ENCODE assay signal across 26 cellular contexts in genomic region chr5:171682801-171683200, GRCh38.
DNase-seq lines count a peak whose midpoint lies in the region; ATAC-seq, FAIRE-seq and TF ChIP-seq lines count a peak whose summit lies in the region.
"Had no signal": no experiment of that assay in that cellular context is flagged by ENCODE, and none has a peak within 500 bp of the region (broad histone marks: within the 10 kb centered on the region; RNA-seq: fewer than 3 reads in every experiment).

No MANE protein-coding gene starts in this region.

- H3K27ac ChIP-seq in HepG2 (ENCODE audit: extremely low read length, insufficient read depth, low read length) = no peak overlapping the region
- no peak overlapping the region for H3K27ac ChIP-seq in upper lobe of left lung
- H3K27ac ChIP-seq: A549; BLaER1 treated with 17β-estradiol and CSF1 and Interleukin-3, amounts not matched to agents 10 nM and 100 nM had no signal

- peaks cover 19% of the 10 kb centered on the region for H3K27me3 Mint-ChIP-seq in dendritic cell treated with granulocyte-macrophage colony-stimulating factor and Interleukin-4, amounts not matched to agents 40 ng/mL and 50 ng/mL, for 4 days

- BruUV-seq in HepG2 (replicated peaks; lab: Mats Ljungman, UMichigan) = no TSS peak

- FAIRE-seq in HepG2 (lab: Jason Lieb, UNC) = no peak
- FAIRE-seq: A549, D721Med, GM12878, GM19239, H54 had no signal

- no peak for TF ChIP-seq POLR2A in HepG2 (IDR thresholded peaks at IDR 0.05; ENCODE audit: insufficient read depth in 1 of 2, low read depth in 2 of 2, low read length in 2 of 2)
- TF ChIP-seq POLR2A in upper lobe of left lung (IDR thresholded peaks at IDR 0.05) = no peak

- in situ Hi-C loops in HepG2 (cut with HindIII; ENCODE audit: extremely low pct_ligation_motif_present, low pct_unique_long_range_greater_than_20kb) = no loop called here

- H3K36me3 Mint-ChIP-seq in dendritic cell treated with granulocyte-macrophage colony-stimulating factor and Interleukin-4, amounts not matched to agents 40 ng/mL and 50 ng/mL, for 4 days (ENCODE audit: low read depth) = no peaks in the 10 kb centered on the region
- H3K36me3 Mint-ChIP-seq: CD14-positive monocyte had no signal

- no peaks in the 10 kb centered on the region for H3K9me3 Mint-ChIP-seq in dendritic cell treated with granulocyte-macrophage colony-stimulating factor and Interleukin-4, amounts not matched to agents 40 ng/mL and 50 ng/mL, for 4 days
- H3K9me3 Mint-ChIP-seq: CD14-positive monocyte; CD4-positive, alpha-beta T cell had no signal

- CTCF ChIA-PET in HepG2 (lab: Yijun Ruan, JAX; ENCODE audit: low intra/inter-chr PET ratio, low total read pairs) = no interaction called here

- ATAC-seq in left ventricle myocardium superior (peak; percentile 33), left cardiac atrium (no peak), HepG2 (peak; percentile 50; the same call in 2 of the 3 replicates), upper lobe of left lung (ENCODE audit: low FRiP score in 2 of 2) (peak; percentile 17 to 25), GM21447 (IDR thresholded peaks at IDR 0.05; ENCODE audit: unreplicated experiment) (no peak)
- ATAC-seq: GM12878 had no signal

- H3K4me3 ChIP-seq in HepG2 (replicated peaks in 1 of 3; ENCODE audit: insufficient read depth in 1 of 3, low read depth in 2 of 3, low read length in 3 of 3) = no peak overlapping the region
- no peak overlapping the region for H3K4me3 ChIP-seq in upper lobe of left lung
- H3K4me3 ChIP-seq: A549; BLaER1 treated with 17β-estradiol and CSF1 and Interleukin-3, amounts not matched to agents 10 nM and 100 nM; GM12878; HAP-1 had no signal

- no peak for TF ChIP-seq RAD21 in HepG2 (CRISPR knock-in tag; IDR thresholded peaks at IDR 0.05)

- H3K79me2 ChIP-seq in HepG2 (ENCODE audit: insufficient read depth, low read length) = no peaks in the 10 kb centered on the region

- no peak for TF ChIP-seq CTCF in HepG2 (CRISPR knock-in tag; IDR thresholded peaks at IDR 0.05)
- no peak for TF ChIP-seq CTCF in upper lobe of left lung (IDR thresholded peaks at IDR 0.05)

- H3K4me1 ChIP-seq in HepG2 (ENCODE audit: insufficient read depth, low read length) (peaks cover 8% of the 10 kb centered on the region), upper lobe of left lung (no peaks in the 10 kb centered on the region)
- H3K4me1 ChIP-seq: A549, BE2C, HAP-1 had no signal

- 2% methylated on average over 8 of the region's 9 CpGs for WGBS in HepG2 (ENCODE audit: low lambda C conversion rate)
- WGBS in upper lobe of left lung, 2 donors = 87 to 92% methylated on average over 6 to 9 of the region's 9 CpGs

- H3K36me3 ChIP-seq in HepG2 (replicated peaks in 1 of 2; ENCODE audit: control insufficient read depth in 1 of 2, insufficient read depth in 2 of 2, low read length in 2 of 2) (no peaks in the 10 kb centered on the region), upper lobe of left lung (no peaks in the 10 kb centered on the region)
- H3K36me3 ChIP-seq: BE2C; BLaER1 treated with 17β-estradiol and CSF1 and Interleukin-3, amounts not matched to agents 10 nM and 100 nM; HAP-1 had no signal

- H3K4me1 Mint-ChIP-seq in dendritic cell treated with granulocyte-macrophage colony-stimulating factor and Interleukin-4, amounts not matched to agents 40 ng/mL and 50 ng/mL, for 4 days (ENCODE audit: low read depth) = peaks cover 32% of the 10 kb centered on the region
- H3K4me1 Mint-ChIP-seq: CD8-positive, alpha-beta memory T cell had no signal

- intact Hi-C loops in left ventricle myocardium superior (cut with micrococcal nuclease) = no loop called here
- intact Hi-C loops in left cardiac atrium (cut with DNase I) = no loop called here
- intact Hi-C loops in dendritic cell treated with granulocyte-macrophage colony-stimulating factor and Interleukin-4, amounts not matched to agents 40 ng/mL and 50 ng/mL, for 4 days (cut with micrococcal nuclease) = no loop called here
- intact Hi-C loops in HepG2 (cut with micrococcal nuclease; ENCODE audit: unreplicated experiment) = no loop called here

- POLR2A ChIA-PET in HepG2 (lab: Yijun Ruan, JAX) = no interaction called here

- H3K9me3 ChIP-seq in HepG2 (ENCODE audit: low read length) (no peaks in the 10 kb centered on the region), upper lobe of left lung (no peaks in the 10 kb centered on the region)
- H3K9me3 ChIP-seq: A549; BE2C; BLaER1 treated with 17β-estradiol and CSF1 and Interleukin-3, amounts not matched to agents 10 nM and 100 nM; HAP-1 had no signal

- peak overlapping the region; percentile 78 for H3K27ac Mint-ChIP-seq in dendritic cell treated with granulocyte-macrophage colony-stimulating factor and Interleukin-4, amounts not matched to agents 40 ng/mL and 50 ng/mL, for 4 days
- H3K27ac Mint-ChIP-seq: CD4-positive, alpha-beta T cell; CD8-positive, alpha-beta memory T cell had no signal

- H3K9ac ChIP-seq in HepG2 (ENCODE audit: insufficient read depth, low read depth, low read length) = no peak overlapping the region
- H3K9ac ChIP-seq: BLaER1 treated with 17β-estradiol and CSF1 and Interleukin-3, amounts not matched to agents 10 nM and 100 nM had no signal

- H3K27me3 ChIP-seq in HepG2 (ENCODE audit: control insufficient read depth in 1 of 2, insufficient read depth in 2 of 2, low read length in 2 of 2) (peaks cover 0 to 45% of the 10 kb centered on the region in 2 experiments; a peak in 3 of 5 replicates), upper lobe of left lung (no peaks in the 10 kb centered on the region)
- H3K27me3 ChIP-seq: BE2C; BLaER1 treated with 17β-estradiol and CSF1 and Interleukin-3, amounts not matched to agents 10 nM and 100 nM had no signal

- no peak for TF ChIP-seq EP300 in HepG2 (IDR thresholded peaks at IDR 0.05; ENCODE audit: low read depth in 2 of 2, low read length in 2 of 2)
- no peak for TF ChIP-seq EP300 in HepG2 (CRISPR knock-in tag; IDR thresholded peaks at IDR 0.05; ENCODE audit: borderline replicate concordance)
- no peak for TF ChIP-seq EP300 in upper lobe of left lung (IDR thresholded peaks at IDR 0.05)

- no peak overlapping the region for H2AFZ ChIP-seq in HepG2 (ENCODE audit: low read length)

- no peak overlapping the region for H3K4me3 Mint-ChIP-seq in dendritic cell treated with granulocyte-macrophage colony-stimulating factor and Interleukin-4, amounts not matched to agents 40 ng/mL and 50 ng/mL, for 4 days
- H3K4me3 Mint-ChIP-seq: CD4-positive, alpha-beta T cell; CD8-positive, alpha-beta memory T cell had no signal

- DNase-seq in left ventricle myocardium superior = no peak
- no peak for DNase-seq in left cardiac atrium
- no peak for DNase-seq in HepG2 (ENCODE audit: low spot score)
- no peak for DNase-seq in upper lobe of left lung
- DNase-seq in activated effector memory CD4-positive, alpha-beta T cell treated with anti-CD3 and anti-CD28 coated beads, Interleukin-2, amount 50 U/mL, for 16 hours = no peak
- DNase-seq: 8988T; ACHN; AML-193; BE2C; CD4-positive, alpha-beta T cell; CD8-positive, alpha-beta memory T cell; DMS 273 treated with DMSO at 0.1 percent for 48 hours; DMS79; EL; GDM1; GOT3 had no signal

- H3K4me2 ChIP-seq in HepG2 (ENCODE audit: low read depth, low read length) = no peak overlapping the region
- H3K4me2 ChIP-seq: A549 had no signal

- no peaks in the 10 kb centered on the region for H4K20me1 ChIP-seq in HepG2 (ENCODE audit: insufficient read depth, low read length)
- H4K20me1 ChIP-seq: BLaER1 treated with 17β-estradiol and CSF1 and Interleukin-3, amounts not matched to agents 10 nM and 100 nM had no signal

TF ChIP-seq in HepG2, 621 proteins besides CTCF, POLR2A, EP300 and RAD21 (continues in another document):
- TF ChIP-seq ZNF503 (CRISPR knock-in tag; IDR thresholded peaks at IDR 0.05) = no peak
- TF ChIP-seq ZNF20 (CRISPR knock-in tag; IDR thresholded peaks at IDR 0.05) = no peak
- TF ChIP-seq SMYD3 (CRISPR knock-in tag; IDR thresholded peaks at IDR 0.05) = no peak
- no peak for TF ChIP-seq SMARCC2 (IDR thresholded peaks at IDR 0.05)
- no peak for TF ChIP-seq SNAPC2 (CRISPR knock-in tag; IDR thresholded peaks at IDR 0.05)
- TF ChIP-seq ZNF496 (CRISPR knock-in tag; IDR thresholded peaks at IDR 0.05; ENCODE audit: insufficient replicate concordance) = no peak
- no peak for TF ChIP-seq ZFP41 (CRISPR knock-in tag; IDR thresholded peaks at IDR 0.05; ENCODE audit: borderline replicate concordance)
- no peak for TF ChIP-seq RXRA (CRISPR knock-in tag; IDR thresholded peaks at IDR 0.05)
- TF ChIP-seq ZNF512B (CRISPR knock-in tag; IDR thresholded peaks at IDR 0.05; ENCODE audit: borderline replicate concordance) = no peak

Comparison
In these comparisons a context has a peak if more than half of its experiments do, and no peak if none do; other contexts are left out.
1. ATAC-seq: peak in left ventricle myocardium superior (single experiment), HepG2 (single experiment) and upper lobe of left lung (2 of 2); none in left cardiac atrium (0 of 2) and GM21447 (single experiment).